In genomic region chr17:29359777-29360176, GRCh38 we compare ENCODE assay signal across 28 cellular contexts.
"Had no signal": no experiment of that assay in that cellular context is flagged by ENCODE, and none has a peak within 500 bp of the region (broad histone marks: within the 10 kb centered on the region; RNA-seq: fewer than 3 reads in every experiment).

No MANE protein-coding gene starts in this region.

- H3K4me3 Mint-ChIP-seq: natural killer cell; nephron; neural progenitor cell; stimulated activated effector memory CD8-positive, alpha-beta T cell treated with anti-CD3 and anti-CD28 coated beads, Interleukin-12 subunit alpha, Interleukin-12 subunit beta, amount 100 ng/mL, for 72 hours; stimulated activated naive B cell treated with anti-CD40 and anti-IgM and Interleukin-4, amounts not matched to agents 10 μg/mL and 1 μg/mL and 100 μg/mL, for 72 hours; stimulated activated naive CD8-positive, alpha-beta T cell treated with anti-CD3 and anti-CD28 coated beads, Interleukin-15, Interleukin-2, amounts not matched to agents 100 ng/mL and 50 ng/mL, for 24 hours; type B pancreatic cell had no signal

- H3K4me1 Mint-ChIP-seq: natural killer cell, neural progenitor cell had no signal

- H3K36me3 ChIP-seq: neural progenitor cell, ovary, right lobe of liver, sigmoid colon, stomach, thoracic aorta, thyroid gland, tibial nerve, upper lobe of right lung, uterus had no signal

- H3K36me3 Mint-ChIP-seq: natural killer cell; neural progenitor cell; stimulated activated effector memory CD8-positive, alpha-beta T cell treated with anti-CD3 and anti-CD28 coated beads, Interleukin-12 subunit alpha, Interleukin-12 subunit beta, amount 100 ng/mL, for 72 hours; stimulated activated naive B cell treated with anti-CD40 and anti-IgM and Interleukin-4, amounts not matched to agents 10 μg/mL and 1 μg/mL and 100 μg/mL, for 72 hours; type B pancreatic cell had no signal

- H3K27ac Mint-ChIP-seq: natural killer cell; nephron; neural progenitor cell; progenitor cell of endocrine pancreas; stimulated activated effector memory CD8-positive, alpha-beta T cell treated with anti-CD3 and anti-CD28 coated beads, Interleukin-12 subunit alpha, Interleukin-12 subunit beta, amount 100 ng/mL, for 72 hours; stimulated activated naive B cell treated with anti-CD40 and anti-IgM and Interleukin-4, amounts not matched to agents 10 μg/mL and 1 μg/mL and 100 μg/mL, for 72 hours; stimulated activated naive CD8-positive, alpha-beta T cell treated with anti-CD3 and anti-CD28 coated beads, Interleukin-15, Interleukin-2, amounts not matched to agents 100 ng/mL and 50 ng/mL, for 24 hours; type B pancreatic cell had no signal

- H3K4me3 ChIP-seq: neural progenitor cell, ovary, psoas muscle, right lobe of liver, sigmoid colon, stomach, thoracic aorta, thyroid gland, tibial nerve, upper lobe of right lung, uterus had no signal

- H3K9ac ChIP-seq: neural progenitor cell, parathyroid adenoma had no signal

- H3K9me3 ChIP-seq: ovary, psoas muscle, right lobe of liver, sigmoid colon, stomach, thoracic aorta, thyroid gland, tibial nerve, upper lobe of right lung, uterus had no signal

- H3K27me3 Mint-ChIP-seq: progenitor cell of endocrine pancreas; stimulated activated naive CD8-positive, alpha-beta T cell treated with anti-CD3 and anti-CD28 coated beads, Interleukin-15, Interleukin-2, amounts not matched to agents 100 ng/mL and 50 ng/mL, for 24 hours; type B pancreatic cell had no signal

- H3K27ac ChIP-seq: neural progenitor cell, ovary, parathyroid adenoma, psoas muscle, right lobe of liver, sigmoid colon, stomach, thoracic aorta, thyroid gland, tibial nerve, upper lobe of right lung, uterus had no signal

- DNase-seq: natural killer cell; occipital lobe; ovary; posterior cingulate gyrus; psoas muscle; right cardiac atrium; right lobe of liver; sigmoid colon; small intestine; stimulated activated CD4-positive, alpha-beta T cell treated with anti-CD3 and anti-CD28 coated beads, Interleukin-15, amount 100 ng/mL, for 24 hours; stimulated activated CD4-positive, alpha-beta T cell treated with anti-CD3 and anti-CD28 coated beads, Interleukin-2, amount 100 ng/mL, for 24 hours; stimulated activated CD4-positive, alpha-beta T cell treated with anti-CD3 and anti-CD28 coated beads, Interleukin-2, amount 100 ng/mL, for 48 hours; stimulated activated CD4-positive, alpha-beta T cell treated with anti-CD3 and anti-CD28 coated beads, Interleukin-4, amount 100 ng/mL, for 24 hours; stimulated activated naive B cell treated with anti-CD40 and anti-IgM and Interleukin-4, amounts not matched to agents 10 μg/mL and 1 μg/mL and 100 μg/mL, for 72 hours; stimulated activated naive CD4-positive, alpha-beta T cell treated with Interleukin-2 at 50 U/mL for 16 hours; stomach; thyroid gland; upper lobe of right lung; uterus had no signal

- H3K9me3 Mint-ChIP-seq: natural killer cell; nephron; neural progenitor cell; stimulated activated effector memory CD8-positive, alpha-beta T cell treated with anti-CD3 and anti-CD28 coated beads, Interleukin-12 subunit alpha, Interleukin-12 subunit beta, amount 100 ng/mL, for 72 hours; stimulated activated naive B cell treated with anti-CD40 and anti-IgM and Interleukin-4, amounts not matched to agents 10 μg/mL and 1 μg/mL and 100 μg/mL, for 72 hours; stimulated activated naive CD8-positive, alpha-beta T cell treated with anti-CD3 and anti-CD28 coated beads, Interleukin-15, Interleukin-2, amounts not matched to agents 100 ng/mL and 50 ng/mL, for 24 hours; type B pancreatic cell had no signal

- ATAC-seq: natural killer cell; psoas muscle; right cardiac atrium; right lobe of liver; stimulated activated effector memory CD8-positive, alpha-beta T cell treated with anti-CD3 and anti-CD28 coated beads, Interleukin-12 subunit alpha, Interleukin-12 subunit beta, amount 100 ng/mL, for 72 hours; stimulated activated naive B cell treated with anti-CD40 and anti-IgM and Interleukin-4, amounts not matched to agents 10 μg/mL and 1 μg/mL and 100 μg/mL, for 72 hours; upper lobe of right lung had no signal

- H3K27me3 ChIP-seq: neural progenitor cell, ovary, right lobe of liver, sigmoid colon, stomach, thyroid gland, tibial nerve, upper lobe of right lung, uterus had no signal

- H3K4me1 ChIP-seq: neural progenitor cell, parathyroid adenoma, psoas muscle, right lobe of liver, stomach, thyroid gland, tibial nerve, upper lobe of right lung, uterus had no signal
